ENCODE assay signal across 1 cellular context in genomic region chr10:70174058-70174741, GRCh38.
TF ChIP-seq lines count a peak whose summit lies in the region.

No MANE protein-coding gene starts in this region.

TF ChIP-seq in H1, 55 proteins besides CTCF, POLR2A, EP300 and RAD21:
- TF ChIP-seq KDM4A (IDR thresholded peaks at IDR 0.05; ENCODE audit: low read depth, low read length, severe bottlenecking) (no peak), ZNF274 (IDR thresholded peaks at IDR 0.05; ENCODE audit: borderline replicate concordance, extremely low read depth, low read length) (no peak), CREB1 (IDR thresholded peaks at IDR 0.05) (no peak), HDAC6 (IDR thresholded peaks at IDR 0.05; ENCODE audit: low read depth, low read length) (no peak), TAF7 (optimal IDR thresholded peaks at IDR 0.05; ENCODE audit: borderline replicate concordance, low read depth, low read length) (no peak), EZH2 (IDR thresholded peaks at IDR 0.05; ENCODE audit: low read depth, low read length, severe bottlenecking) (no peak), CTBP2 (IDR thresholded peaks at IDR 0.05; ENCODE audit: borderline replicate concordance, insufficient read depth, insufficient read length, low read length) (no peak), RBBP5 (IDR thresholded peaks at IDR 0.05; ENCODE audit: borderline replicate concordance, low read depth, low read length) (no peak)
